Comparison of ENCODE assay signal across 8 cellular contexts in the genomic region with DNA sequence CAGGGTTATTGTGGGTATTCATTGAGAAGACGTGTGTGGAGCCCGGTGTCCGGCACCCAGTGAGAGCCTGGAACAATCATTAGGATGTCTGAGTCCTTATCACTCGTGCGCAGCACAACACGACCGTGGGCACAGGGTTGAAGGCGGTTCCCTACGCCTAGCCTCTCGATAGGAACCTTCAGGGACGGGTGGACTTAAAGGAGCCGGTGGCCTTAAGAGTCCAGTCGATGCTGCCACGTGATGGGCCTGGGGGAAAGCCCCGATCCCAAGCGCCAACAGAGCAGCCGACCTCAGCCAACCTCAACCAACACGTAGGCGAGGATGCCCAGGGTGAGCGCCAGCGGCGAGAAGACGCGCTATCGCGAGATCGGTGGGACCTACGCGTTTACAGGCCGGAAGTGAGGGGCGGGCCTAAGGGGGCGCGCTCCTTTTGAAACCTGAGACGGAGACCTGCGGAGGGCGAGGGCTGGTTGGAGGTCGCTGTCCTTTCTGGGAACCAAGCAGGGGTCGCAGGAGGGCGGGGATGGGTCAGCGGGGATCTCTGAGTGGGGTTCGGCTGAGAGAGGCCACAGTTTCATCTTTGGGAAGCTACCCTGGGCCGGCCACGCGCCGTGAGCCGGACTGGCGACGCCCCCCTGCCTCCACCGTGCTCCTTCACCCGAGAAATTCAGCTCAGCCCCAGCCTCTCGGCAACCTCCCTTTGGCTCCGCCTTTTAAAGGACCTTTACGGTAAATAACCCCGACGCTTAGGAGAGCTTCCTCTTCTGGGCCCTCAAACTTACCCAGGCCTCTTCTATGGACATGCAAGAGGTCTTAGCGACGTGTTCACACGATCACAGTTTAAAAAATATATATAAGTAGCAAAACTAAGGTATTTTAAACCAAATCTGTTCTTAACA. TPM values are rescaled to one million over a fixed set of nuclear protein-coding genes. Genes with fewer than 3 reads are reported as not detected.
DNase-seq lines count a peak whose midpoint lies in the region; ATAC-seq, FAIRE-seq and TF ChIP-seq lines count a peak whose summit lies in the region.

No MANE protein-coding gene starts in this region.

- intact Hi-C loops in dendritic cell treated with granulocyte-macrophage colony-stimulating factor and Interleukin-4, amounts not matched to agents 40 ng/mL and 50 ng/mL, for 4 days (cut with micrococcal nuclease), result no loop called here
- intact Hi-C loops in HepG2 (cut with micrococcal nuclease; ENCODE audit: unreplicated experiment), result no loop called here

- in situ Hi-C loops in HepG2 (cut with HindIII; ENCODE audit: extremely low pct_ligation_motif_present, low pct_unique_long_range_greater_than_20kb), result no loop called here

- peaks cover 3% of the 10 kb centered on the region for H3K79me2 ChIP-seq in HepG2 (ENCODE audit: insufficient read depth, low read length)

- TF ChIP-seq RAD21 in HepG2 (CRISPR knock-in tag; IDR thresholded peaks at IDR 0.05), result no peak

- H3K4me1 Mint-ChIP-seq in dendritic cell treated with granulocyte-macrophage colony-stimulating factor and Interleukin-4, amounts not matched to agents 40 ng/mL and 50 ng/mL, for 4 days (ENCODE audit: low read depth), result peaks cover 10% of the 10 kb centered on the region

- H3K27me3 Mint-ChIP-seq in dendritic cell treated with granulocyte-macrophage colony-stimulating factor and Interleukin-4, amounts not matched to agents 40 ng/mL and 50 ng/mL, for 4 days, result peaks cover 45% of the 10 kb centered on the region

- H3K4me3 Mint-ChIP-seq in dendritic cell treated with granulocyte-macrophage colony-stimulating factor and Interleukin-4, amounts not matched to agents 40 ng/mL and 50 ng/mL, for 4 days, result peak overlapping the region; percentile 81

- peaks cover 2 to 23% of the 10 kb centered on the region in 2 experiments; a peak in 3 of 5 replicates for H3K27me3 ChIP-seq in HepG2 (ENCODE audit: control insufficient read depth in 1 of 2, insufficient read depth in 2 of 2, low read length in 2 of 2)

- H3K4me2 ChIP-seq in HepG2 (ENCODE audit: low read depth, low read length), result peak overlapping the region; percentile 87

- peak; percentile 66 for FAIRE-seq in HepG2 (lab: Jason Lieb, UNC)

- no peaks in the 10 kb centered on the region for H3K9me3 ChIP-seq in HepG2 (ENCODE audit: low read length)

- peak overlapping the region; percentile 86 for H3K27ac Mint-ChIP-seq in dendritic cell treated with granulocyte-macrophage colony-stimulating factor and Interleukin-4, amounts not matched to agents 40 ng/mL and 50 ng/mL, for 4 days

- ATAC-seq in GM18868 (IDR thresholded peaks at IDR 0.05; ENCODE audit: unreplicated experiment) (peak; percentile 91), HG03135 (IDR thresholded peaks at IDR 0.05; ENCODE audit: unreplicated experiment) (peak; percentile 92), HepG2 (peak; percentile 97)

- POLR2A ChIA-PET in AG04449 (lab: Yijun Ruan, JAX) (no interaction called here), HepG2 (lab: Yijun Ruan, JAX) (interaction anchor here (0.9 to 1.1 kb wide), 5 partner anchors 11 to 479 kb away, joined by 4 to 5 read pairs (median 4); partner anchors contain the start of genes BCS1L, DNPEP and ZNF142)

- H2AFZ ChIP-seq in HepG2 (ENCODE audit: low read length), result peak overlapping the region; percentile 83

- peak overlapping the region; percentile 79 for H3K9ac ChIP-seq in HepG2 (ENCODE audit: insufficient read depth, low read depth, low read length)

- TF ChIP-seq POLR2A in HepG2 (IDR thresholded peaks at IDR 0.05; ENCODE audit: insufficient read depth in 1 of 2, low read depth in 2 of 2, low read length in 2 of 2), result peak; percentile 68 to 95

- TF ChIP-seq EP300 in HepG2 (IDR thresholded peaks at IDR 0.05; ENCODE audit: low read depth in 2 of 2, low read length in 2 of 2) (peak in 1 of 2 experiments; percentile 39; a peak in 1 of 4 replicates), HepG2 (CRISPR knock-in tag; IDR thresholded peaks at IDR 0.05; ENCODE audit: borderline replicate concordance) (no peak)

- peaks cover 35% of the 10 kb centered on the region for H3K4me1 ChIP-seq in HepG2 (ENCODE audit: insufficient read depth, low read length)

- peak overlapping the region; percentile 71 for H3K27ac ChIP-seq in HepG2 (ENCODE audit: extremely low read length, insufficient read depth, low read length)

- 11% methylated on average over 37 of the region's 58 CpGs for WGBS in HepG2 (ENCODE audit: low lambda C conversion rate)

- no peaks in the 10 kb centered on the region for H3K36me3 ChIP-seq in HepG2 (replicated peaks in 1 of 2; ENCODE audit: control insufficient read depth in 1 of 2, insufficient read depth in 2 of 2, low read length in 2 of 2)

- no peak for TF ChIP-seq CTCF in AG04449 (IDR thresholded peaks at IDR 0.05; ENCODE audit: insufficient read depth, low read length, missing control alignments)
- TF ChIP-seq CTCF in HepG2 (CRISPR knock-in tag; IDR thresholded peaks at IDR 0.05), result peak; percentile 46

- CTCF ChIA-PET in AG04449 (lab: Yijun Ruan, JAX) (interaction anchor here (0.9 to 4.2 kb wide), 7 partner anchors 10 to 246 kb away, joined by 3 to 35 read pairs (median 6); no protein-coding TSS in a partner anchor), HepG2 (lab: Yijun Ruan, JAX; ENCODE audit: low intra/inter-chr PET ratio, low total read pairs) (no interaction called here)

- no peaks in the 10 kb centered on the region for H4K20me1 ChIP-seq in HepG2 (ENCODE audit: insufficient read depth, low read length)

- H3K4me3 ChIP-seq in AG04449 (ENCODE audit: low read depth, low read length), result peak overlapping the region; percentile 62
- peak overlapping the region; percentile 61 to 85 (median 66) for H3K4me3 ChIP-seq in HepG2 (replicated peaks in 1 of 3; ENCODE audit: insufficient read depth in 1 of 3, low read depth in 2 of 3, low read length in 3 of 3)

- H3K36me3 Mint-ChIP-seq in dendritic cell treated with granulocyte-macrophage colony-stimulating factor and Interleukin-4, amounts not matched to agents 40 ng/mL and 50 ng/mL, for 4 days (ENCODE audit: low read depth), result no peaks in the 10 kb centered on the region

- TSS peak; percentile 82 for BruUV-seq in HepG2 (replicated peaks; lab: Mats Ljungman, UMichigan)

- H3K9me3 Mint-ChIP-seq in dendritic cell treated with granulocyte-macrophage colony-stimulating factor and Interleukin-4, amounts not matched to agents 40 ng/mL and 50 ng/mL, for 4 days, result no peaks in the 10 kb centered on the region

- peak; percentile 24 for DNase-seq in AG04449 (ENCODE audit: low read depth, low spot score)
- peak; percentile 85 for DNase-seq in NCI-H345 treated with DMSO at 0.1 percent for 48 hours (lab: John Stamatoyannopoulos, UW; ENCODE audit: unreplicated experiment)
- DNase-seq in activated CD4-positive, alpha-beta T cell treated with anti-CD3 and anti-CD28 coated beads for 48 hours, result peak; percentile 96
- DNase-seq in HepG2 (ENCODE audit: low spot score), result peak; percentile 93
- DNase-seq in stimulated activated CD4-positive, alpha-beta T cell treated with anti-CD3 and anti-CD28 coated beads, Interleukin-2, amount 100 ng/mL, for 24 hours, result peak; percentile 90 to 94

RNA-seq across cellular contexts. Expression of gene WNT10A, which starts 28.3 kb away (rescaled TPM):
- total RNA-seq in HepG2 (2016; rRNA removed; fragmentation: Illumina TruSeq; extraction: Trizol), result not detected in 2 replicates
- total RNA-seq in HepG2 (2016; cell fraction: cytosol; rRNA removed; fragmentation: Illumina TruSeq; extraction: Trizol; ENCODE audit: low read depth), result 0.20 TPM in 1 of 2 replicates, not detected in the other
- total RNA-seq in HepG2 (2016; cell fraction: insoluble cytoplasmic fraction; rRNA removed; fragmentation: Illumina TruSeq; extraction: Trizol), result not detected in 2 replicates
- total RNA-seq in HepG2 (2016; cell fraction: membrane; rRNA removed; fragmentation: Illumina TruSeq; extraction: Trizol), result not detected in 2 replicates
- not detected in 2 replicates for total RNA-seq in HepG2 (2016; cell fraction: nucleus; rRNA removed; fragmentation: Illumina TruSeq; extraction: Trizol)
- 0.03 TPM in 1 of 2 replicates, not detected in the other for polyA plus RNA-seq in HepG2 (2011; rRNA removed)
- polyA plus RNA-seq in HepG2 (2011; cell fraction: cytosol; rRNA removed), result 0.03 TPM in 2 replicates
- polyA plus RNA-seq in HepG2 (2011; cell fraction: nucleus; rRNA removed), result 0.12 TPM in 1 of 2 replicates, not detected in the other
- polyA plus RNA-seq in HepG2 (2012), result not detected in 2 replicates
- polyA plus RNA-seq in HepG2 (2016; cell fraction: cytosol; fragmentation: Illumina TruSeq; extraction: Trizol; ENCODE audit: low read depth), result 0.07 TPM in 1 of 2 replicates, not detected in the other
- polyA plus RNA-seq in HepG2 (2016; cell fraction: insoluble cytoplasmic fraction; fragmentation: Illumina TruSeq; extraction: Trizol; ENCODE audit: low read depth), result not detected in 2 replicates
- polyA plus RNA-seq in HepG2 (2016; cell fraction: membrane; fragmentation: Illumina TruSeq; extraction: Trizol; ENCODE audit: low read depth), result not detected in 2 replicates
- not detected in 2 replicates for polyA plus RNA-seq in HepG2 (2016; cell fraction: nucleus; fragmentation: Illumina TruSeq; extraction: Trizol; ENCODE audit: insufficient read depth, low read depth)
- polyA minus RNA-seq in HepG2 (2011; rRNA and poly(A)+ RNA removed; ENCODE audit: low replicate concordance), result 0.05 TPM in 1 of 2 replicates, not detected in the other
- not detected in 2 replicates for polyA minus RNA-seq in HepG2 (2011; cell fraction: cytosol; rRNA and poly(A)+ RNA removed)
- polyA minus RNA-seq in HepG2 (2011; cell fraction: nucleus; rRNA and poly(A)+ RNA removed), result not detected in 2 replicates

RNA-seq across cellular contexts. Expression of gene WNT6, which starts 49.4 kb away (rescaled TPM):
- 0.20 TPM in 1 of 2 replicates, not detected in the other for total RNA-seq in HepG2 (2016; rRNA removed; fragmentation: Illumina TruSeq; extraction: Trizol)
- not detected in 2 replicates for total RNA-seq in HepG2 (2016; cell fraction: cytosol; rRNA removed; fragmentation: Illumina TruSeq; extraction: Trizol; ENCODE audit: low read depth)
- 0.13 TPM in 1 of 2 replicates, not detected in the other for total RNA-seq in HepG2 (2016; cell fraction: insoluble cytoplasmic fraction; rRNA removed; fragmentation: Illumina TruSeq; extraction: Trizol)
- 0.12 TPM in 1 of 2 replicates, not detected in the other for total RNA-seq in HepG2 (2016; cell fraction: membrane; rRNA removed; fragmentation: Illumina TruSeq; extraction: Trizol)
- not detected in 2 replicates for total RNA-seq in HepG2 (2016; cell fraction: nucleus; rRNA removed; fragmentation: Illumina TruSeq; extraction: Trizol)
- 0.09 TPM in 1 of 2 replicates, not detected in the other for polyA plus RNA-seq in HepG2 (2011; rRNA removed)
- 0.04 and 0.05 TPM in 2 replicates for polyA plus RNA-seq in HepG2 (2011; cell fraction: cytosol; rRNA removed)
- 0.28 and 0.42 TPM in 2 replicates for polyA plus RNA-seq in HepG2 (2011; cell fraction: nucleus; rRNA removed)
- not detected in 2 replicates for polyA plus RNA-seq in HepG2 (2012)
- not detected in 2 replicates for polyA plus RNA-seq in HepG2 (2016; cell fraction: cytosol; fragmentation: Illumina TruSeq; extraction: Trizol; ENCODE audit: low read depth)
- not detected in 2 replicates for polyA plus RNA-seq in HepG2 (2016; cell fraction: insoluble cytoplasmic fraction; fragmentation: Illumina TruSeq; extraction: Trizol; ENCODE audit: low read depth)
- polyA plus RNA-seq in HepG2 (2016; cell fraction: membrane; fragmentation: Illumina TruSeq; extraction: Trizol; ENCODE audit: low read depth), result 0.10 TPM in 1 of 2 replicates, not detected in the other
- polyA plus RNA-seq in HepG2 (2016; cell fraction: nucleus; fragmentation: Illumina TruSeq; extraction: Trizol; ENCODE audit: insufficient read depth, low read depth), result 0.37 and 0.91 TPM in 2 replicates
- 0.09 and 0.14 TPM in 2 replicates for polyA minus RNA-seq in HepG2 (2011; rRNA and poly(A)+ RNA removed; ENCODE audit: low replicate concordance)
- polyA minus RNA-seq in HepG2 (2011; cell fraction: cytosol; rRNA and poly(A)+ RNA removed), result not detected in 2 replicates
- polyA minus RNA-seq in HepG2 (2011; cell fraction: nucleus; rRNA and poly(A)+ RNA removed), result not detected in 2 replicates

RNA-seq across cellular contexts. Expression of gene CDK5R2, which starts 50.5 kb away (rescaled TPM):
- total RNA-seq in HepG2 (2016; rRNA removed; fragmentation: Illumina TruSeq; extraction: Trizol), result not detected in 2 replicates
- total RNA-seq in HepG2 (2016; cell fraction: cytosol; rRNA removed; fragmentation: Illumina TruSeq; extraction: Trizol; ENCODE audit: low read depth), result not detected in 2 replicates
- total RNA-seq in HepG2 (2016; cell fraction: insoluble cytoplasmic fraction; rRNA removed; fragmentation: Illumina TruSeq; extraction: Trizol), result not detected in 2 replicates
- total RNA-seq in HepG2 (2016; cell fraction: membrane; rRNA removed; fragmentation: Illumina TruSeq; extraction: Trizol), result not detected in 2 replicates
- total RNA-seq in HepG2 (2016; cell fraction: nucleus; rRNA removed; fragmentation: Illumina TruSeq; extraction: Trizol), result not detected in 2 replicates
- polyA plus RNA-seq in HepG2 (2011; rRNA removed), result not detected in 2 replicates
- polyA plus RNA-seq in HepG2 (2011; cell fraction: cytosol; rRNA removed), result 0.03 and 0.04 TPM in 2 replicates
- polyA plus RNA-seq in HepG2 (2011; cell fraction: nucleus; rRNA removed), result not detected in 2 replicates
- not detected in 2 replicates for polyA plus RNA-seq in HepG2 (2012)
- polyA plus RNA-seq in HepG2 (2016; cell fraction: cytosol; fragmentation: Illumina TruSeq; extraction: Trizol; ENCODE audit: low read depth), result not detected in 2 replicates
- polyA plus RNA-seq in HepG2 (2016; cell fraction: insoluble cytoplasmic fraction; fragmentation: Illumina TruSeq; extraction: Trizol; ENCODE audit: low read depth), result not detected in 2 replicates
- polyA plus RNA-seq in HepG2 (2016; cell fraction: membrane; fragmentation: Illumina TruSeq; extraction: Trizol; ENCODE audit: low read depth), result 0.08 TPM in 1 of 2 replicates, not detected in the other
- not detected in 2 replicates for polyA plus RNA-seq in HepG2 (2016; cell fraction: nucleus; fragmentation: Illumina TruSeq; extraction: Trizol; ENCODE audit: insufficient read depth, low read depth)
- polyA minus RNA-seq in HepG2 (2011; rRNA and poly(A)+ RNA removed; ENCODE audit: low replicate concordance), result 0.49 TPM in 1 of 2 replicates, not detected in the other
- polyA minus RNA-seq in HepG2 (2011; cell fraction: cytosol; rRNA and poly(A)+ RNA removed), result not detected in 2 replicates
- polyA minus RNA-seq in HepG2 (2011; cell fraction: nucleus; rRNA and poly(A)+ RNA removed), result not detected in 2 replicates

Comparison
In these comparisons a context has a peak if more than half of its experiments do, and no peak if none do; other contexts are left out.
1. Peak in every context shown above with its lines: DNase-seq, ATAC-seq, H3K4me3 ChIP-seq and H3K27ac ChIP-seq.
2. DNase-seq: peak in every context shown above with its lines; median percentile 96 in activated CD4-positive, alpha-beta T cell treated with anti-CD3 and anti-CD28 coated beads for 48 hours; 93 in HepG2; 92 in stimulated activated CD4-positive, alpha-beta T cell treated with anti-CD3 and anti-CD28 coated beads, Interleukin-2, amount 100 ng/mL, for 24 hours; 85 in NCI-H345 treated with DMSO at 0.1 percent for 48 hours; 24 in AG04449.